In the genomic region with DNA sequence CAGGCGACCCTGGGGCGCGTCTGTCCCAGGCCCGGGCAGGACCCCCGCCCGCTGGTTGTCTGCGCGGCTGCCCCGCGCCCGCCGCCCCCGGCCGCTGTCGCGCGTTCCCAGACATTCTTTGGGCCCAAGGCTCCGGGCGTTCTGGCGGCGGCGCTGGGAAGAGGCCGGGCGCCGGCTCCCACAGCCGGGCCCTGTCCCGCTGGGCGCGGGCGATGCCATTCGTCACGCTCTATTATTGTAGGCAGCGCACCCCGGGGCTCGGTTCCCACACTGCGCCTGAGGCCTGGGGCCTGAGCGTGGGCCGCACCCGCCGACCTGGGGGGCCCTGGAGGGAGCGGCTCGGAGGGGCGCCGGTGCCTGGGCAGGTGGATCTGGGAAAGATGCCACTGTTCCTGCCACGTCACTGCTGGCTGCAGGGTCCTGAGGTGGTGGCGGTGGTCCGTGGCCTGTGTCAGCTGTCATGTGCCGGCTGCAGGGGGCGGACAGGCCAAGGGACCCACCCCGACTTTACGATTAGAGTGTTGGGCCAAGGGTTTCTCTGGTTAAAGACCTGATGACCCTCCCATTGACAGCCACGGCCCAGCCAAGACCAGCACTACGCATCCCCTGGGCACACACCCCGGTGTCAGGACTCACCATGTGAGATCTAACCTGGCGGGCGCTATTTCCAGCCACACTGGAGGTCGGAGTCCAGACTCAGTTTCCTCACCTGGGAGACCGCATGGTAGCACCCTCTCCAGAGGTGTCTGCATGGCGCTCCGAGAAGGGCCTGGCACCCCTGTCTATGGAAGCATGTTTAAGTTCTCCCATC, we compare ENCODE assay signal across 9 cellular contexts. TPM values are rescaled to one million over a fixed set of nuclear protein-coding genes. Genes with fewer than 3 reads are reported as not detected.
DNase-seq lines count a peak whose midpoint lies in the region; ATAC-seq and TF ChIP-seq lines count a peak whose summit lies in the region.
"Had no signal": no experiment of that assay in that cellular context is flagged by ENCODE, and none has a peak within 500 bp of the region (broad histone marks: within the 10 kb centered on the region; RNA-seq: fewer than 3 reads in every experiment).

No MANE protein-coding gene starts in this region.

- H3K27me3 Mint-ChIP-seq in stimulated activated naive B cell treated with anti-CD40 and anti-IgM and Interleukin-4, amounts not matched to agents 10 μg/mL and 1 μg/mL and 100 μg/mL, for 72 hours, result peaks cover 38 to 40% of the 10 kb centered on the region in 2 donors

- intact Hi-C loops in left colon (cut with DNase I, micrococcal nuclease), result no loop called here
- intact Hi-C loops in colonic mucosa (cut with DNase I), result no loop called here

- ATAC-seq in left colon (peak; percentile 26), GM21717 (IDR thresholded peaks at IDR 0.05; ENCODE audit: unreplicated experiment) (no peak)
- ATAC-seq in stimulated activated naive B cell treated with anti-CD40 and anti-IgM and Interleukin-4, amounts not matched to agents 10 μg/mL and 1 μg/mL and 100 μg/mL, for 72 hours (replicated peaks), result peak; percentile 20 to 33
- ATAC-seq: GM12878 had no signal

- H3K9ac ChIP-seq in colonic mucosa (ENCODE audit: low read depth in 2 of 2, low read length in 2 of 2), result no peak overlapping the region

- H3K4me1 Mint-ChIP-seq in stimulated activated naive B cell treated with anti-CD40 and anti-IgM and Interleukin-4, amounts not matched to agents 10 μg/mL and 1 μg/mL and 100 μg/mL, for 72 hours, result peaks cover 6 to 18% of the 10 kb centered on the region in 2 donors

- H3K27ac Mint-ChIP-seq in stimulated activated naive B cell treated with anti-CD40 and anti-IgM and Interleukin-4, amounts not matched to agents 10 μg/mL and 1 μg/mL and 100 μg/mL, for 72 hours, result no peak overlapping the region

- H3K27me3 ChIP-seq in H7 (ENCODE audit: control insufficient read depth, insufficient read depth, low read length), result peaks cover 5% of the 10 kb centered on the region
- H3K27me3 ChIP-seq in colonic mucosa, result peaks cover 25% of the 10 kb centered on the region

- TF ChIP-seq CTCF in astrocyte of the cerebellum (IDR thresholded peaks at IDR 0.05; ENCODE audit: low read depth, low read length, missing control alignments) (no peak), colonic mucosa (IDR thresholded peaks at IDR 0.05) (no peak)

- peak; percentile 90 for DNase-seq in H7
- no peak for DNase-seq in astrocyte of the cerebellum (ENCODE audit: low read depth)
- DNase-seq in left colon, result peak in 1 of 2 donors; percentile 3
- no peak for DNase-seq in stimulated activated naive B cell treated with anti-CD40 and anti-IgM and Interleukin-4, amounts not matched to agents 10 μg/mL and 1 μg/mL and 100 μg/mL, for 72 hours
- no peak for DNase-seq in stimulated activated CD4-positive, alpha-beta T cell treated with anti-CD3 and anti-CD28 coated beads, Interleukin-12 subunit alpha, Interleukin-12 subunit beta, amount 100 ng/mL, for 4 hours
- no peak for DNase-seq in colonic mucosa

- peak overlapping the region; percentile 39 to 48 for H3K4me3 Mint-ChIP-seq in stimulated activated naive B cell treated with anti-CD40 and anti-IgM and Interleukin-4, amounts not matched to agents 10 μg/mL and 1 μg/mL and 100 μg/mL, for 72 hours

- H3K9me3 ChIP-seq in colonic mucosa, result no peaks in the 10 kb centered on the region
- H3K9me3 ChIP-seq: neutrophil had no signal

- peaks cover 4 to 6% of the 10 kb centered on the region in 2 donors for H3K36me3 Mint-ChIP-seq in stimulated activated naive B cell treated with anti-CD40 and anti-IgM and Interleukin-4, amounts not matched to agents 10 μg/mL and 1 μg/mL and 100 μg/mL, for 72 hours

- H3K4me1 ChIP-seq in colonic mucosa, result no peaks in the 10 kb centered on the region

- H3K36me3 ChIP-seq in H7 (replicated peaks; ENCODE audit: control insufficient read depth, insufficient read depth, low read length), result no peaks in the 10 kb centered on the region
- H3K36me3 ChIP-seq in colonic mucosa, result no peaks in the 10 kb centered on the region
- H3K36me3 ChIP-seq: neutrophil had no signal

- H3K27ac ChIP-seq in colonic mucosa, result no peak overlapping the region
- H3K27ac ChIP-seq: neutrophil had no signal

- H3K4me3 ChIP-seq in H7 (ENCODE audit: insufficient read depth, low read depth, low read length), result no peak overlapping the region; the same call in 1 of the 2 replicates
- peak overlapping the region; percentile 10 for H3K4me3 ChIP-seq in astrocyte of the cerebellum (ENCODE audit: low read depth, low read length)
- no peak overlapping the region for H3K4me3 ChIP-seq in colonic mucosa
- H3K4me3 ChIP-seq: GM12878 had no signal

- in situ Hi-C loops in astrocyte of the cerebellum (cut with HindIII; ENCODE audit: low sequenced_read_pairs), result loop anchor here (10.0 kb wide), 1 partner anchor 56 kb away; the partner anchor contains the start of gene ADARB1

- peaks cover 6% of the 10 kb centered on the region in 2 donors for H3K9me3 Mint-ChIP-seq in stimulated activated naive B cell treated with anti-CD40 and anti-IgM and Interleukin-4, amounts not matched to agents 10 μg/mL and 1 μg/mL and 100 μg/mL, for 72 hours

RNA-seq across cellular contexts. Expression of gene ADARB1, which starts 55.1 kb away (rescaled TPM):
- total RNA-seq in H7 (2014; rRNA removed; shearing (Covaris generic)), result 5.5 and 8.0 TPM in 2 replicates
- total RNA-seq in left colon, result 10 to 100 TPM in 1 of 2 donors, 1 to 10 TPM in 1; 6.9 to 12.4 TPM
- total RNA-seq in colonic mucosa, result 1 to 10 TPM; 8.7 to 9.3 TPM
